ENCODE assay signal across 26 cellular contexts in the genomic region with DNA sequence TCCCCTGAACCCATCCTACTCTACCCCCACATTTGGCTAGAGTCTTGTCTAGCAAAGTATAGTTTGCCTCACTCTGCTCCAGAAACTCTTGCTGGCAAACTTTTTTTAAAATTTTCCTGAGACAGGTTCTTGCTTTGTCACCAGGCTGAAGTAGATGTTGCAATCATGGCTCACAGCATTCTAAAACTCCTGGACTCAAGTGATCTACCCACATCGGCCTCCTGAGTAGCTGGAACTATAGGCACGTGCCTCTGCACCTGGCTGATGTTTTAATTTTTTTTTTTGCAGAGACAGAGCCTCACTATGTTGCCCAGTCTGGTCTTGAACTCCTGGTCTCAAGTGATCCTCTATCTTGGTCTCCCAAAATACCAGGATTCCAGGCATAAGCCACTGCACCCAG.
DNase-seq lines count a peak whose midpoint lies in the region; ATAC-seq, FAIRE-seq and TF ChIP-seq lines count a peak whose summit lies in the region.
"Had no signal": no experiment of that assay in that cellular context is flagged by ENCODE, and none has a peak within 500 bp of the region (broad histone marks: within the 10 kb centered on the region; RNA-seq: fewer than 3 reads in every experiment).

No MANE protein-coding gene starts in this region.

- DNase-seq in GM12892 (ENCODE audit: insufficient read length) (no peak), adipocyte (ENCODE audit: low read depth) (peak; percentile 32), fibroblast of mammary gland (ENCODE audit: low read depth) (peak; percentile 6), mesenchymal stem cell (peak; percentile 14), EL (no peak), DMS114 treated with DMSO at 0.1 percent for 48 hours (lab: John Stamatoyannopoulos, UW; ENCODE audit: unreplicated experiment) (no peak)
- DNase-seq: 8988T; ACHN; CD4-positive, CD25-positive, alpha-beta regulatory T cell; GDM1; NCI-H1092; NCI-H1417 treated with DMSO at 0.1 percent for 48 hours; NCI-H1694 treated with DMSO at 0.1 percent for 48 hours; NCI-H2081; NCI-H2227 treated with DMSO at 0.1 percent for 48 hours; NCI-H510A; NCI-H69; Right ventricle myocardium superior; RPMI8226 had no signal

- no peak overlapping the region for H2BK5ac ChIP-seq in mesenchymal stem cell (ENCODE audit: low read depth, low read length, poor library complexity, severe bottlenecking)

- no peak overlapping the region for H2BK12ac ChIP-seq in mesenchymal stem cell (ENCODE audit: low read length in 2 of 2)

- H3K36me3 ChIP-seq in adipocyte (ENCODE audit: control insufficient read depth, insufficient read depth, low read length, severe bottlenecking) (no peaks in the 10 kb centered on the region), mesenchymal stem cell (ENCODE audit: control insufficient read depth in 1 of 2, insufficient read depth in 2 of 2, low read depth in 1 of 2, low read length in 2 of 2) (no peaks in the 10 kb centered on the region)
- H3K36me3 ChIP-seq: BLaER1, SJSA1 had no signal

- no peak overlapping the region for H4K91ac ChIP-seq in mesenchymal stem cell (ENCODE audit: low read length)

- no peak overlapping the region for H2AK5ac ChIP-seq in mesenchymal stem cell (ENCODE audit: low read length, severe bottlenecking)

- H3K79me1 ChIP-seq in mesenchymal stem cell (replicated peaks; ENCODE audit: low read length, poor library complexity, severe bottlenecking), result no peaks in the 10 kb centered on the region

- H3K14ac ChIP-seq in mesenchymal stem cell (ENCODE audit: low read length in 2 of 2), result no peak overlapping the region

- H4K8ac ChIP-seq in mesenchymal stem cell (ENCODE audit: low read length), result no peak overlapping the region

- ATAC-seq in HG02571 (IDR thresholded peaks at IDR 0.05; ENCODE audit: unreplicated experiment) (no peak), HG03159 (IDR thresholded peaks at IDR 0.05; ENCODE audit: unreplicated experiment) (no peak)
- ATAC-seq: GM12878, HCT116 had no signal

- H3K23ac ChIP-seq in mesenchymal stem cell (ENCODE audit: low read length in 2 of 2), result no peak overlapping the region

- no peak overlapping the region for H3K4ac ChIP-seq in mesenchymal stem cell (ENCODE audit: low read depth in 1 of 2, low read length in 2 of 2)

- H3K9me3 ChIP-seq in adipocyte (ENCODE audit: control insufficient read depth, low read length) (no peaks in the 10 kb centered on the region), mesenchymal stem cell (ENCODE audit: control insufficient read depth, low read length) (no peaks in the 10 kb centered on the region)
- H3K9me3 ChIP-seq: BLaER1, SJSA1 had no signal

- no peak overlapping the region for H2AFZ ChIP-seq in mesenchymal stem cell (ENCODE audit: low read depth, low read length)

- 82% methylated on average over 2 of the region's 2 CpGs for WGBS in mesenchymal stem cell

- H3K4me3 ChIP-seq in adipocyte (ENCODE audit: low read length) (no peak overlapping the region), fibroblast of mammary gland (ENCODE audit: control insufficient read depth, low read depth, low read length) (no peak overlapping the region), mesenchymal stem cell (ENCODE audit: insufficient read depth in 1 of 2, low read depth in 1 of 2, low read length in 2 of 2) (no peak overlapping the region)
- H3K4me3 ChIP-seq: BLaER1, GM12878, SJSA1 had no signal

- no peak overlapping the region for H3K27ac ChIP-seq in mesenchymal stem cell (ENCODE audit: low read length, poor library complexity, severe bottlenecking)
- H3K27ac ChIP-seq: BLaER1, SJSA1 had no signal

- FAIRE-seq in GM12892 (lab: Jason Lieb, UNC), result peak; percentile 50
- FAIRE-seq: D721Med, GM12878 had no signal

- no peak overlapping the region for H3K4me2 ChIP-seq in mesenchymal stem cell (ENCODE audit: low read length, poor library complexity, severe bottlenecking)
- H3K4me2 ChIP-seq: BLaER1 had no signal

- no peak overlapping the region for H2BK15ac ChIP-seq in mesenchymal stem cell (ENCODE audit: low read depth, poor library complexity, severe bottlenecking)

- TF ChIP-seq POLR2A in GM12892 (IDR thresholded peaks at IDR 0.05; ENCODE audit: low read depth, low read length), result no peak

- H2BK120ac ChIP-seq in mesenchymal stem cell (ENCODE audit: low read depth, low read length), result no peak overlapping the region

- H3K9ac ChIP-seq in adipocyte (ENCODE audit: low read length) (no peak overlapping the region), mesenchymal stem cell (ENCODE audit: low read length) (no peak overlapping the region)
- H3K9ac ChIP-seq: BLaER1 had no signal

- H3K4me1 ChIP-seq in adipocyte (ENCODE audit: control insufficient read depth, insufficient read depth, low read length) (peaks cover 28% of the 10 kb centered on the region), mesenchymal stem cell (ENCODE audit: control insufficient read depth, insufficient read depth, low read depth, low read length) (no peaks in the 10 kb centered on the region)
- H3K4me1 ChIP-seq: BLaER1 had no signal

- no peak for TF ChIP-seq CTCF in fibroblast of mammary gland (conservative IDR thresholded peaks at IDR 0.05; ENCODE audit: control insufficient read depth, insufficient read depth, low read depth, low read length)

- H3K27me3 ChIP-seq in adipocyte (replicated peaks; ENCODE audit: control insufficient read depth, insufficient read depth, low read length) (no peaks in the 10 kb centered on the region), mesenchymal stem cell (ENCODE audit: control insufficient read depth in 1 of 2, insufficient read depth in 1 of 2, low read length in 2 of 2) (no peaks in the 10 kb centered on the region)
- H3K27me3 ChIP-seq: BLaER1, SJSA1 had no signal

- no peak overlapping the region for H3K18ac ChIP-seq in mesenchymal stem cell (ENCODE audit: low read depth in 1 of 2, low read length in 2 of 2)

Comparison
In these comparisons a context has a peak if more than half of its experiments do, and no peak if none do; other contexts are left out.
1. DNase-seq: peak in adipocyte (single experiment), fibroblast of mammary gland (single experiment) and mesenchymal stem cell (single experiment); none in GM12892 (single experiment), EL (single experiment) and DMS114 treated with DMSO at 0.1 percent for 48 hours (single experiment).